ENCODE assay signal across 8 cellular contexts in genomic region chr11:10659339-10660216, GRCh38. TPM values are rescaled to one million over a fixed set of nuclear protein-coding genes. Genes with fewer than 3 reads are reported as not detected.
DNase-seq lines count a peak whose midpoint lies in the region; ATAC-seq and TF ChIP-seq lines count a peak whose summit lies in the region.

No MANE protein-coding gene starts in this region.

- H3K4me1 Mint-ChIP-seq in activated naive CD4-positive, alpha-beta T cell treated with anti-CD3 and anti-CD28 coated beads, Interleukin-2, amount 10 ng/mL, durations not matched to agents 7 days and 5 days, result peaks cover 18% of the 10 kb centered on the region

- peak; percentile 60 to 70 for ATAC-seq in activated naive CD4-positive, alpha-beta T cell treated with anti-CD3 and anti-CD28 coated beads, Interleukin-2, amount 50 U/mL, for 72 hours
- ATAC-seq in GM18505 (IDR thresholded peaks at IDR 0.05; ENCODE audit: unreplicated experiment) (no peak), HG02571 (IDR thresholded peaks at IDR 0.05; ENCODE audit: unreplicated experiment) (no peak)

- H3K27ac ChIP-seq in adrenal gland (peak overlapping the region; percentile 67 to 96 (median 79)), thyroid gland (peak overlapping the region; percentile 2 to 79 (median 49))

- intact Hi-C loops in adrenal gland (cut with DNase I), result loop anchor here (5.0 to 10.0 kb wide), 3 partner anchors 85 to 245 kb away; no protein-coding TSS in a partner anchor
- intact Hi-C loops in thyroid gland (cut with DNase I), result loop anchor here (10.0 kb wide), 1 partner anchor 255 kb away; no protein-coding TSS in a partner anchor
- intact Hi-C loops in posterior cingulate gyrus (cut with DNase I), result no loop called here

- peaks cover 6% of the 10 kb centered on the region for H3K27me3 Mint-ChIP-seq in activated naive CD4-positive, alpha-beta T cell treated with anti-CD3 and anti-CD28 coated beads, Interleukin-2, amount 10 ng/mL, durations not matched to agents 7 days and 5 days

- CTCF ChIA-PET in activated naive CD4-positive, alpha-beta T cell treated with anti-CD3 and anti-CD28 coated beads, Interleukin-2, amount 10 ng/mL, durations not matched to agents 7 days and 5 days (lab: Charles Lee), result interaction anchor here (1.0 kb wide), 1 partner anchor 256 kb away, joined by 3 read pairs; no protein-coding TSS in a partner anchor

- H3K9me3 Mint-ChIP-seq in activated naive CD4-positive, alpha-beta T cell treated with anti-CD3 and anti-CD28 coated beads, Interleukin-2, amount 50 U/mL, for 72 hours, result no peaks in the 10 kb centered on the region
- H3K9me3 Mint-ChIP-seq in activated naive CD4-positive, alpha-beta T cell treated with anti-CD3 and anti-CD28 coated beads, Interleukin-2, amount 10 ng/mL, durations not matched to agents 7 days and 5 days, result no peaks in the 10 kb centered on the region

- WGBS in adrenal gland, 4 donors, result 23 to 34% (median 27%) methylated on average over 13 of the region's 13 CpGs
- WGBS in thyroid gland, 2 donors, result 58 to 62% methylated on average over 13 of the region's 13 CpGs

- H3K9me3 ChIP-seq in adrenal gland (replicated peaks in 1 of 3), result no peaks in the 10 kb centered on the region
- no peaks in the 10 kb centered on the region for H3K9me3 ChIP-seq in thyroid gland

- peaks cover 49 to 65% of the 10 kb centered on the region in 2 donors for H3K4me1 ChIP-seq in adrenal gland (replicated peaks in 1 of 2)
- peaks cover 8 to 48% of the 10 kb centered on the region in 2 donors for H3K4me1 ChIP-seq in thyroid gland

- no peak overlapping the region for H3K4me3 Mint-ChIP-seq in activated naive CD4-positive, alpha-beta T cell treated with anti-CD3 and anti-CD28 coated beads, Interleukin-2, amount 10 ng/mL, durations not matched to agents 7 days and 5 days

- no peak for DNase-seq in activated naive CD4-positive, alpha-beta T cell treated with anti-CD3 and anti-CD28 coated beads, Interleukin-2, amount 50 U/mL, for 72 hours (ENCODE audit: low spot score in 2 of 2)
- DNase-seq in activated naive CD4-positive, alpha-beta T cell treated with anti-CD3 and anti-CD28 coated beads, Interleukin-2, amount 10 ng/mL, durations not matched to agents 7 days and 5 days, result no peak
- DNase-seq in adrenal gland (peak; percentile 75 to 92 (median 86)), left kidney (ENCODE audit: low read depth, low spot score) (peak; percentile 38), thyroid gland (peak; percentile 53 to 60), posterior cingulate gyrus (no peak)

- no peak for TF ChIP-seq POLR2A in adrenal gland (IDR thresholded peaks at IDR 0.05)
- TF ChIP-seq POLR2A in thyroid gland (IDR thresholded peaks at IDR 0.05), result no peak
- no peak for TF ChIP-seq POLR2A in GM18505 (IDR thresholded peaks at IDR 0.05; ENCODE audit: borderline replicate concordance, extremely low read depth, insufficient read depth, insufficient read length)

- peak overlapping the region; percentile 44 to 78 for H3K27ac Mint-ChIP-seq in activated naive CD4-positive, alpha-beta T cell treated with anti-CD3 and anti-CD28 coated beads, Interleukin-2, amount 50 U/mL, for 72 hours
- H3K27ac Mint-ChIP-seq in activated naive CD4-positive, alpha-beta T cell treated with anti-CD3 and anti-CD28 coated beads, Interleukin-2, amount 10 ng/mL, durations not matched to agents 7 days and 5 days, result no peak overlapping the region

- H3K36me3 Mint-ChIP-seq in activated naive CD4-positive, alpha-beta T cell treated with anti-CD3 and anti-CD28 coated beads, Interleukin-2, amount 50 U/mL, for 72 hours, result no peaks in the 10 kb centered on the region
- H3K36me3 Mint-ChIP-seq in activated naive CD4-positive, alpha-beta T cell treated with anti-CD3 and anti-CD28 coated beads, Interleukin-2, amount 10 ng/mL, durations not matched to agents 7 days and 5 days, result no peaks in the 10 kb centered on the region

- no peaks in the 10 kb centered on the region for H3K36me3 ChIP-seq in adrenal gland (replicated peaks in 1 of 2)
- no peaks in the 10 kb centered on the region for H3K36me3 ChIP-seq in thyroid gland

- TF ChIP-seq CTCF in adrenal gland (IDR thresholded peaks at IDR 0.05) (no peak), thyroid gland (IDR thresholded peaks at IDR 0.05) (no peak)

- H3K4me3 ChIP-seq in adrenal gland (no peak overlapping the region), thyroid gland (replicated peaks in 1 of 3) (no peak overlapping the region)

- no peaks in the 10 kb centered on the region for H3K27me3 ChIP-seq in adrenal gland
- no peaks in the 10 kb centered on the region for H3K27me3 ChIP-seq in thyroid gland

RNA-seq across cellular contexts. Expression of gene IRAG1, which starts 34.0 kb away (rescaled TPM):
- not detected for total RNA-seq in activated naive CD4-positive, alpha-beta T cell treated with anti-CD3 and anti-CD28 coated beads, Interleukin-2, amount 50 U/mL, for 72 hours
- total RNA-seq in adrenal gland (10 to 100 TPM in 6 of 8 donors, 1 to 10 TPM in 2; 8.1 to 33.9 (median 16.9) TPM), thyroid gland (10 to 100 TPM in 1 of 4 donors, 1 to 10 TPM in 3; 3.2 to 14.4 (median 5.8) TPM)
- polyA plus RNA-seq in adrenal gland, result 10 to 100 TPM in 1 of 3 donors, 1 to 10 TPM in 2; 5.6 to 21.5 (median 7.1) TPM

Comparison
In these comparisons a context has a peak if more than half of its experiments do, and no peak if none do; other contexts are left out.
1. ATAC-seq: peak in activated naive CD4-positive, alpha-beta T cell treated with anti-CD3 and anti-CD28 coated beads, Interleukin-2, amount 50 U/mL, for 72 hours (2 of 2); none in GM18505 (single experiment) and HG02571 (single experiment).
2. DNase-seq: peak in adrenal gland (7 of 7), left kidney (single experiment) and thyroid gland (2 of 2); none in activated naive CD4-positive, alpha-beta T cell treated with anti-CD3 and anti-CD28 coated beads, Interleukin-2, amount 50 U/mL, for 72 hours (0 of 2), activated naive CD4-positive, alpha-beta T cell treated with anti-CD3 and anti-CD28 coated beads, Interleukin-2, amount 10 ng/mL, durations not matched to agents 7 days and 5 days (single experiment) and posterior cingulate gyrus (0 of 10).
3. RNA of gene IRAG1, which starts 34.0 kb away (total RNA-seq): 8.1 to 33.9 TPM in adrenal gland and 3.2 to 14.4 TPM in thyroid gland; not detected in activated naive CD4-positive, alpha-beta T cell treated with anti-CD3 and anti-CD28 coated beads, Interleukin-2, amount 50 U/mL, for 72 hours; every median in the first group is over 4 times any median in the second.